ENCODE assay signal across 8 cellular contexts in the genomic region with DNA sequence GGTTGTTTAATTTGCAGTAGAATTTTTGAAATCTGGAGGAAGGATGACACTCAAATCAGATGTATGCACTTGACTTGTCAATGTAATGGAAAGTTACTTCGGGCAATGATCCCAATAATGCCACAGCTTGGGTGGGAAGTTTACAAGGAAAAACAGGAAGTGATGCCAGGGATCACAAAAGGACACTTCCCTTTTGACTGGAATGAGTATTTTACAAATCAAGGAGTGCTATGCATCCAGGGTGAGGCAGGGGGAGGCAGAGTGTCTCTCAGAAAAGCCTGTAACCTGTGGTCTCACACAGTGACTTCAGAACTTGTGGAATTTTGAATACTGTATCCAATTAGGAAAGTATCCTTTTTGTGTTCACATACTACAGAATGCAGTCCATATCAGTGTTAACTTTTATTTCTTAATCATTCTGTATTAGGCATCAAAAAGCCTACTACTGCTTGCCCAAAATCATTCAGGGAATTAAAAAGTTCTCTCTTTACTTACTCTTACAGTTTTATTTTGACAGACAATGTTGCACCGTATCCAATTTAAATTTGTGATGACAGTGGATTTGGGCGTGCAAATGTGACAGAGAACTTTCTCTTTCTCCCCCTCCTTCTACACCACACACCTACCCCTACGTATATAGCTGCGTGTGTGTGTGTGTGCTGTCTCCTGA.
DNase-seq lines count a peak whose midpoint lies in the region; TF ChIP-seq lines count a peak whose summit lies in the region.

No MANE protein-coding gene starts in this region.

- H3K9ac ChIP-seq in subcutaneous abdominal adipose tissue (ENCODE audit: low read length in 5 of 5) (no peak overlapping the region), Karpas-422 (ENCODE audit: low read length) (no peak overlapping the region)

- no peaks in the 10 kb centered on the region for H3K79me2 ChIP-seq in Karpas-422 (ENCODE audit: low read length)

- no peaks in the 10 kb centered on the region; the same call in 1 of the 2 replicates for H3K4me1 ChIP-seq in BE2C
- no peaks in the 10 kb centered on the region for H3K4me1 ChIP-seq in right atrium auricular region
- peaks cover 0 to 18% (median 11%) of the 10 kb centered on the region in 5 donors for H3K4me1 ChIP-seq in subcutaneous abdominal adipose tissue (ENCODE audit: control insufficient read depth in 5 of 5, insufficient read depth in 5 of 5, low read length in 5 of 5)
- H3K4me1 ChIP-seq in Karpas-422 (ENCODE audit: low read length): no peaks in the 10 kb centered on the region

- no peak overlapping the region for H3K4me3 ChIP-seq in BE2C (ENCODE audit: low read depth, low read length)
- H3K4me3 ChIP-seq in right atrium auricular region: no peak overlapping the region
- no peak overlapping the region for H3K4me3 ChIP-seq in subcutaneous abdominal adipose tissue (ENCODE audit: low read depth in 1 of 5, low read length in 5 of 5)
- no peak overlapping the region for H3K4me3 ChIP-seq in Karpas-422 (ENCODE audit: low read length)

- no peaks in the 10 kb centered on the region for H4K20me1 ChIP-seq in Karpas-422 (ENCODE audit: insufficient read depth, low read depth, low read length)

- H3K9me2 ChIP-seq in Karpas-422 (replicated peaks; ENCODE audit: insufficient read depth, low read length): no peaks in the 10 kb centered on the region

- TF ChIP-seq CTCF in BE2C (IDR thresholded peaks at IDR 0.05; ENCODE audit: low read depth, low read length): peak; percentile 89
- TF ChIP-seq CTCF in right atrium auricular region (IDR thresholded peaks at IDR 0.05): peak; percentile 22 to 73

- H3K9me3 ChIP-seq in BE2C: no peaks in the 10 kb centered on the region
- no peaks in the 10 kb centered on the region for H3K9me3 ChIP-seq in right atrium auricular region
- no peaks in the 10 kb centered on the region for H3K9me3 ChIP-seq in subcutaneous abdominal adipose tissue (ENCODE audit: control insufficient read depth in 5 of 5, low read length in 5 of 5)
- H3K9me3 ChIP-seq in Karpas-422 (ENCODE audit: low read length): no peaks in the 10 kb centered on the region

- no peak overlapping the region for H3K4me2 ChIP-seq in Karpas-422 (ENCODE audit: low read depth, low read length, poor library complexity, severe bottlenecking)

- DNase-seq in BE2C (peak; percentile 61), HT-29 (ENCODE audit: low spot score) (peak; percentile 94), SW480 (ENCODE audit: low spot score) (peak; percentile 14), right atrium auricular region (ENCODE audit: low spot score) (peak; percentile 75), Karpas-422 (no peak), NCI-H510A (lab: John Stamatoyannopoulos, UW) (no peak), germinal center (ENCODE audit: low spot score) (no peak)

- H3K27me3 ChIP-seq in BE2C: no peaks in the 10 kb centered on the region
- no peaks in the 10 kb centered on the region for H3K27me3 ChIP-seq in right atrium auricular region
- H3K27me3 ChIP-seq in subcutaneous abdominal adipose tissue (ENCODE audit: control insufficient read depth in 5 of 5, insufficient read depth in 4 of 5, low read length in 5 of 5): no peaks in the 10 kb centered on the region
- no peaks in the 10 kb centered on the region for H3K27me3 ChIP-seq in Karpas-422 (ENCODE audit: low read length)

- H3K27ac ChIP-seq in right atrium auricular region (no peak overlapping the region), subcutaneous abdominal adipose tissue (ENCODE audit: low read depth, low read length) (peak overlapping the region; percentile 6), Karpas-422 (ENCODE audit: low read length) (no peak overlapping the region)

- H3K36me3 ChIP-seq in BE2C: no peaks in the 10 kb centered on the region
- no peaks in the 10 kb centered on the region for H3K36me3 ChIP-seq in right atrium auricular region
- H3K36me3 ChIP-seq in subcutaneous abdominal adipose tissue (ENCODE audit: control insufficient read depth in 5 of 5, insufficient read depth in 5 of 5, low read length in 5 of 5): no peaks in the 10 kb centered on the region
- H3K36me3 ChIP-seq in Karpas-422 (ENCODE audit: insufficient read depth, low read length): no peaks in the 10 kb centered on the region

- H2AFZ ChIP-seq in Karpas-422 (ENCODE audit: low read length): no peak overlapping the region

Comparison
In these comparisons a context has a peak if more than half of its experiments do, and no peak if none do; other contexts are left out.
1. DNase-seq: peak in BE2C (single experiment), HT-29 (single experiment), SW480 (single experiment) and right atrium auricular region (single experiment); none in Karpas-422 (single experiment), NCI-H510A (single experiment) and germinal center (single experiment).